8 cellular contexts compared by ENCODE assay signal in the genomic region with DNA sequence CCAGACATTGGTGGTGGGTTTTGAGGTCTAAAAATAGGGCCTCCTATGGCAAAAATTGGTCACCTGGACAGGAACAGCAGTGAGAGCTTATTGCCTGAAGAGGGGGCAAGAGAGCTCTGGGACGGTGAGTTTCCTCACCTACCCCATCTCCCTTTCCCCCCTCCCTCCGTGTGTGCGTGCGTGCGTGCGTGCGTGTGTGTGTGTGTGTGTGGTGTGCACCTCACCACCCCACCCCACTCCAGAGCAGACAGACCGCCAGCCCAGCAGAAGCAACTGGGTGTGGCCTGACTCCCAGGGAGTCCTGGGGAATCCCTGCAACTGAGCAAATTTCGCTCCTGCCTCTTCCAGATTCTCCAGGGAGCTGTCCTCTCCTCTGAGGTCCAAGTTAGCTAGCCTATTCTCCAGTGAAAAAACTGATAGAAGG. TPM values are rescaled to one million over a fixed set of nuclear protein-coding genes. Genes with fewer than 3 reads are reported as not detected.
A peak's percentile ranks its signal among the peaks of the same experiment; 100 is the strongest.
DNase-seq lines count a peak whose midpoint lies in the region; ATAC-seq and TF ChIP-seq lines count a peak whose summit lies in the region.

No MANE protein-coding gene starts in this region.

- peak; percentile 61 to 91 (median 90) for DNase-seq in CD8-positive, alpha-beta memory T cell
- peak; percentile 65 to 77 for DNase-seq in NCI-H2081 (lab: John Stamatoyannopoulos, UW)
- peak; percentile 72 for DNase-seq in WERI-Rb-1
- peak; percentile 66 for DNase-seq in mammary epithelial cell
- DNase-seq in kidney glomerular epithelial cell (lab: John Stamatoyannopoulos, UW) = peak; percentile 50
- peak; percentile 62 for DNase-seq in stimulated activated CD4-positive, alpha-beta T cell treated with anti-CD3 and anti-CD28 coated beads, Interleukin-4, amount 100 ng/mL, for 1 hour

- peaks cover 0 to 2% (median 0%) of the 10 kb centered on the region in 5 donors for H3K9me3 Mint-ChIP-seq in CD8-positive, alpha-beta memory T cell

- in situ Hi-C loops in mammary epithelial cell (cut with MboI; ENCODE audit: low sequenced_read_pairs in 2 of 2) = loop anchor here (10.0 kb wide), 1 partner anchor 102 kb away; a partner anchor contains a TSS

- H3K4me1 ChIP-seq in CD8-positive, alpha-beta memory T cell (ENCODE audit: insufficient read depth, low read length) = peaks cover 45% of the 10 kb centered on the region
- peaks cover 25% of the 10 kb centered on the region for H3K4me1 ChIP-seq in mammary epithelial cell (ENCODE audit: insufficient read depth, low read length)

- CTCF ChIA-PET in CD8-positive, alpha-beta memory T cell (lab: Charles Lee) = interaction anchor here (0.7 to 10.9 kb wide), 20 partner anchors 9 to 224 kb away, joined by 3 to 300 read pairs (median 6); a partner anchor contains a TSS
- CTCF ChIA-PET in mammary epithelial cell (lab: Charles Lee; ENCODE audit: low non-redundant PET) = interaction anchor here (0.6 to 1.3 kb wide), 4 partner anchors 41 to 104 kb away, joined by 3 to 12 read pairs (median 3); no protein-coding TSS in a partner anchor

- H3K36me3 Mint-ChIP-seq in CD8-positive, alpha-beta memory T cell = peaks cover 0 to 5% (median 0%) of the 10 kb centered on the region in 3 donors

- H3K9me3 ChIP-seq in CD8-positive, alpha-beta memory T cell (ENCODE audit: low read length) = no peaks in the 10 kb centered on the region
- H3K9me3 ChIP-seq in WERI-Rb-1 (ENCODE audit: severe bottlenecking) (no peaks in the 10 kb centered on the region), mammary epithelial cell (replicated peaks; ENCODE audit: insufficient read depth, low read length) (no peaks in the 10 kb centered on the region)

- ATAC-seq in GM21717 (IDR thresholded peaks at IDR 0.05; ENCODE audit: unreplicated experiment) = peak; percentile 39
- no peak for ATAC-seq in GM18520 (IDR thresholded peaks at IDR 0.05; ENCODE audit: unreplicated experiment)

- H3K4me3 Mint-ChIP-seq in CD8-positive, alpha-beta memory T cell = peak overlapping the region; percentile 81 to 87 (median 84)

- POLR2A ChIA-PET in CD8-positive, alpha-beta memory T cell (lab: Charles Lee) = interaction anchor here (0.5 to 9.4 kb wide), 8 partner anchors 13 to 222 kb away, joined by 3 to 330 read pairs (median 8); a partner anchor contains a TSS

- intact Hi-C loops in mammary epithelial cell (cut with micrococcal nuclease) = loop anchor here (1.0 kb wide), 2 partner anchors 45 to 104 kb away; a partner anchor contains a TSS

- H3K27me3 Mint-ChIP-seq in CD8-positive, alpha-beta memory T cell = peaks cover 0 to 14% of the 10 kb centered on the region in 2 donors

- TF ChIP-seq CTCF in WERI-Rb-1 (IDR thresholded peaks at IDR 0.05; ENCODE audit: low read depth, low read length) (peak; percentile 80), mammary epithelial cell (conservative IDR thresholded peaks at IDR 0.05 in 1 of 2, IDR thresholded peaks at IDR 0.05 in 1 of 2; ENCODE audit: extremely low read depth in 1 of 2, insufficient read depth in 1 of 2, low read depth in 1 of 2, low read length in 2 of 2) (peak; percentile 65 to 76)

- H3K9ac ChIP-seq in mammary epithelial cell (ENCODE audit: insufficient read depth, low read length) = peak overlapping the region; percentile 97

- no peaks in the 10 kb centered on the region for H4K20me1 ChIP-seq in mammary epithelial cell (ENCODE audit: insufficient read depth, low read length)

- peak overlapping the region; percentile 99 to 100 (median 100) for H3K27ac Mint-ChIP-seq in CD8-positive, alpha-beta memory T cell

- H3K27me3 ChIP-seq in CD8-positive, alpha-beta memory T cell (ENCODE audit: insufficient read depth, low read length, poor library complexity, severe bottlenecking) = no peaks in the 10 kb centered on the region
- H3K27me3 ChIP-seq in WERI-Rb-1 (ENCODE audit: insufficient read depth, low read depth, severe bottlenecking) (peaks cover 13% of the 10 kb centered on the region), mammary epithelial cell (ENCODE audit: insufficient read depth, low read length) (peaks cover 3% of the 10 kb centered on the region)

- H3K27ac ChIP-seq in CD8-positive, alpha-beta memory T cell (ENCODE audit: low read depth, low read length) = peak overlapping the region; percentile 99
- H3K27ac ChIP-seq in WERI-Rb-1 (no peak overlapping the region), mammary epithelial cell (ENCODE audit: insufficient read depth, low read depth, low read length) (peak overlapping the region; percentile 98)

- H3K79me2 ChIP-seq in mammary epithelial cell (ENCODE audit: insufficient read depth, low read length) = peaks cover 3% of the 10 kb centered on the region

- H3K4me1 Mint-ChIP-seq in CD8-positive, alpha-beta memory T cell = peaks cover 48 to 63% (median 59%) of the 10 kb centered on the region in 3 donors

- BruUV-seq in mammary epithelial cell (replicated peaks; lab: Mats Ljungman, UMichigan) = no TSS peak

- 22% methylated on average over 7 of the region's 9 CpGs for WGBS in mammary epithelial cell (ENCODE audit: low coverage, missing lambda C conversion rate)

- H3K4me2 ChIP-seq in mammary epithelial cell (ENCODE audit: insufficient read depth, low read depth, low read length) = peak overlapping the region; percentile 10

- dilution Hi-C loops in mammary epithelial cell (cut with HindIII; ENCODE audit: low sequenced_read_pairs) = no loop called here

- no peak overlapping the region for H2AFZ ChIP-seq in mammary epithelial cell (ENCODE audit: low read depth, low read length)

- H3K36me3 ChIP-seq in CD8-positive, alpha-beta memory T cell (ENCODE audit: insufficient read depth, low read length) = no peaks in the 10 kb centered on the region
- H3K36me3 ChIP-seq in WERI-Rb-1 (no peaks in the 10 kb centered on the region), mammary epithelial cell (ENCODE audit: insufficient read depth, low read length) (no peaks in the 10 kb centered on the region)

- peak overlapping the region; percentile 66 for H3K4me3 ChIP-seq in CD8-positive, alpha-beta memory T cell (ENCODE audit: low read length)
- H3K4me3 ChIP-seq in WERI-Rb-1 (ENCODE audit: low read depth, low read length) (no peak overlapping the region), mammary epithelial cell (replicated peaks in 1 of 3; ENCODE audit: insufficient read depth in 1 of 3, low read depth in 2 of 3, low read length in 3 of 3) (no peak overlapping the region)

RNA-seq across cellular contexts. Expression of a gene that starts 44.7 kb away (rescaled TPM):
- total RNA-seq in CD8-positive, alpha-beta memory T cell = 100 to 1,000 TPM; 110 to 113 TPM
- polyA plus RNA-seq in CD8-positive, alpha-beta memory T cell = 49.7 TPM
- total RNA-seq in mammary epithelial cell = 10 to 100 TPM; 23.2 to 34.1 TPM
- 34.6 TPM for polyA plus RNA-seq in mammary epithelial cell
- polyA minus RNA-seq in mammary epithelial cell = 42.5 TPM
